Comparison of ENCODE assay signal across 20 cellular contexts in the genomic region with DNA sequence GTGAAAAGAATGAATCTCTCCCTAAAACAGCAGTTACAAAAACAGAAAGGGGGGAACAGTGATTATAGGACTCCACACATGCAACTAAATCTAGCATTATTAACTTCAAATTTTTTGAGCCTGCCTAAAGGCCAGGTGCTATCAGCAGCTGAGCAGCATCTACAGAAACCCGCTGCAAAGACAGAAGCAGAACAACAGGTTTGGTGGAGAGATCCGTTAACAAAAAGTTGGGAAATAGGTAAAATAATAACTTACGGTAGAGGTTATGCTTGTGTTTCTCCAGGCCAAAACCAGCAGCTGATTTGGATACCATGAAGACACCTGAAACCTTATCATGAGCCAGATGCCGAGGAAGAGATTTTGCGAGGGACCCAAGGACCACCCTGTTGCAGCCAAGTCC.
"Had no signal": no experiment of that assay in that cellular context is flagged by ENCODE, and none has a peak within 500 bp of the region (broad histone marks: within the 10 kb centered on the region; RNA-seq: fewer than 3 reads in every experiment).

No MANE protein-coding gene starts in this region.

- H3K4me3 Mint-ChIP-seq: effector memory CD8-positive, alpha-beta T cell; naive thymus-derived CD8-positive, alpha-beta T cell; neural progenitor cell; stimulated activated effector memory CD8-positive, alpha-beta T cell treated with anti-CD3 and anti-CD28 coated beads, Interleukin-12 subunit alpha, Interleukin-12 subunit beta, amount 100 ng/mL, for 72 hours had no signal

- ATAC-seq: effector memory CD8-positive, alpha-beta T cell; gastrocnemius medialis; left lobe of liver; naive thymus-derived CD8-positive, alpha-beta T cell; sciatic nerve; stimulated activated effector memory CD8-positive, alpha-beta T cell treated with anti-CD3 and anti-CD28 coated beads, Interleukin-12 subunit alpha, Interleukin-12 subunit beta, amount 100 ng/mL, for 72 hours had no signal

- H3K9me3 ChIP-seq: gastrocnemius medialis, prostate gland, right atrium auricular region, thyroid gland, upper lobe of left lung had no signal

- DNase-seq: cerebellar nuclear complex; cortex of kidney; effector memory CD8-positive, alpha-beta T cell; gastrocnemius medialis; kidney; naive thymus-derived CD8-positive, alpha-beta T cell; stimulated activated CD4-positive, alpha-beta T cell treated with anti-CD3 and anti-CD28 coated beads, Interleukin-2, amount 100 ng/mL, for 24 hours; stimulated activated CD4-positive, alpha-beta T cell treated with anti-CD3 and anti-CD28 coated beads, Interleukin-4, amount 100 ng/mL, for 24 hours; stimulated activated naive CD4-positive, alpha-beta T cell treated with Interleukin-2 at 50 U/mL for 16 hours; stomach; thyroid gland; upper lobe of left lung had no signal

- H3K4me1 Mint-ChIP-seq: naive thymus-derived CD8-positive, alpha-beta T cell had no signal

- H3K9me3 Mint-ChIP-seq: effector memory CD8-positive, alpha-beta T cell; naive thymus-derived CD8-positive, alpha-beta T cell; stimulated activated effector memory CD8-positive, alpha-beta T cell treated with anti-CD3 and anti-CD28 coated beads, Interleukin-12 subunit alpha, Interleukin-12 subunit beta, amount 100 ng/mL, for 72 hours had no signal

- H3K4me3 ChIP-seq: gastrocnemius medialis, prostate gland, right atrium auricular region, stomach, thyroid gland, upper lobe of left lung had no signal

- H2AFZ ChIP-seq: neural progenitor cell, parathyroid adenoma had no signal

- H3K4me1 ChIP-seq: gastrocnemius medialis, parathyroid adenoma, prostate gland, right atrium auricular region had no signal

- H3K36me3 ChIP-seq: gastrocnemius medialis, neural progenitor cell, prostate gland, right atrium auricular region, stomach, thyroid gland, upper lobe of left lung had no signal

- H3K36me3 Mint-ChIP-seq: naive thymus-derived CD8-positive, alpha-beta T cell; stimulated activated effector memory CD8-positive, alpha-beta T cell treated with anti-CD3 and anti-CD28 coated beads, Interleukin-12 subunit alpha, Interleukin-12 subunit beta, amount 100 ng/mL, for 72 hours had no signal

- H3K27ac ChIP-seq: gastrocnemius medialis, neural progenitor cell, parathyroid adenoma, prostate gland, right atrium auricular region, stomach, thyroid gland had no signal

- H3K79me2 ChIP-seq: parathyroid adenoma had no signal

- H3K9ac ChIP-seq: neural progenitor cell, parathyroid adenoma had no signal

- FAIRE-seq: kidney, urothelium cell line had no signal

- H3K27me3 ChIP-seq: gastrocnemius medialis, right atrium auricular region, stomach, thyroid gland, upper lobe of left lung had no signal

- H3K27ac Mint-ChIP-seq: effector memory CD8-positive, alpha-beta T cell; naive thymus-derived CD8-positive, alpha-beta T cell; neural progenitor cell; stimulated activated effector memory CD8-positive, alpha-beta T cell treated with anti-CD3 and anti-CD28 coated beads, Interleukin-12 subunit alpha, Interleukin-12 subunit beta, amount 100 ng/mL, for 72 hours had no signal
